10 cellular contexts compared by ENCODE assay signal in genomic region chr11:15107730-15108515, GRCh38. TPM values are rescaled to one million over a fixed set of nuclear protein-coding genes. Genes with fewer than 3 reads are reported as not detected.
A peak's percentile ranks its signal among the peaks of the same experiment; 100 is the strongest.
DNase-seq lines count a peak whose midpoint lies in the region; ATAC-seq and FAIRE-seq lines count a peak whose summit lies in the region.
"Had no signal": no experiment of that assay in that cellular context is flagged by ENCODE, and none has a peak within 500 bp of the region (broad histone marks: within the 10 kb centered on the region; RNA-seq: fewer than 3 reads in every experiment).

No MANE protein-coding gene starts in this region.

- ATAC-seq in GM18858 (IDR thresholded peaks at IDR 0.05; ENCODE audit: unreplicated experiment) (peak; percentile 71), GM21825 (IDR thresholded peaks at IDR 0.05; ENCODE audit: unreplicated experiment) (peak; percentile 75), HG03460 (IDR thresholded peaks at IDR 0.05; ENCODE audit: unreplicated experiment) (peak; percentile 71), left ventricle myocardium superior (no peak)

- FAIRE-seq in frontal cortex (lab: Jason Lieb, UNC): no peak

- DNase-seq in hepatic stellate cell (ENCODE audit: low spot score) (peak; percentile 40), left ventricle myocardium superior (no peak), DMS79 treated with DMSO at 0.1 percent for 48 hours (lab: John Stamatoyannopoulos, UW) (no peak), GM19240 (ENCODE audit: insufficient read length, low spot score) (no peak), frontal cortex (ENCODE audit: low spot score in 2 of 2) (no peak)
- DNase-seq: activated T-cell treated with anti-CD3 and anti-CD28 coated beads for 4 hours, Right ventricle myocardium superior had no signal

- intact Hi-C loops in left ventricle myocardium superior (cut with micrococcal nuclease): no loop called here

RNA-seq across cellular contexts. Expression of gene INSC, which starts 6.8 kb away (rescaled TPM):
- total RNA-seq in left ventricle myocardium superior (0.40 TPM), frontal cortex (0.41 TPM)

RNA-seq across cellular contexts. Expression of gene CALCB, which starts 34.5 kb away (rescaled TPM):
- total RNA-seq in left ventricle myocardium superior: not detected
- under 0.01 TPM for total RNA-seq in frontal cortex
- total RNA-seq: Right ventricle myocardium superior had no signal
